ENCODE assay signal across 8 cellular contexts in the genomic region with DNA sequence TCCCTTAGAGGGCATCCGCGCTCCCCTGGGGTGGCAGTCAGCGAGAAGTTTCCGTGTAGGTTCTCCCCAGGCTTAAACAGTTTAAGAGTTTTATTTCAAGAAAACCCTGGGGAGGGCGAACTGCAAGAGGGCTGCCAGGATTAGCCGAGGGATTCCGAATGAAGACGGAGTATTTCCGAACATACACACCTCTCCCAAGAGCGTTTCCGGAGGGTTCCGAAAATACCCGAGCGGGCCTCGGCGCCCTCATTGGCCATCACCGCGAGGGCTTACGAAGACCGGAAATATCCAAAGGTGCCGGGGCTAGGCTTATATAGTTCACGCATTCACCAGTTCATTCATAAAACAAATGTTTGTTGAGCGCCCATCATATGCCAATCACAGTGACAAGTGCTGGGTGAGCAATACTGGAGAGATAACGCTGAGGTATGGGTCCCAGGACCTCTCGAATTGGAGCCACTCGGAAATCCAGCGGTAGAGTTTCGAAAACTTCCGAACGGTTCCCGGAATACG. TPM values are rescaled to one million over a fixed set of nuclear protein-coding genes. Genes with fewer than 3 reads are reported as not detected.
DNase-seq lines count a peak whose midpoint lies in the region; ATAC-seq and TF ChIP-seq lines count a peak whose summit lies in the region.

No MANE protein-coding gene starts in this region.

- H3K36me3 Mint-ChIP-seq in Calu3 (ENCODE audit: insufficient read depth, unreplicated experiment) (peaks cover 86% of the 10 kb centered on the region), IgD-negative memory B cell (peaks cover 2% of the 10 kb centered on the region)

- H3K27ac Mint-ChIP-seq in Calu3 (ENCODE audit: unreplicated experiment) (peak overlapping the region; percentile 97), IgD-negative memory B cell (peak overlapping the region; percentile 93 to 100 (median 98))

- H3K27me3 Mint-ChIP-seq in Calu3 (ENCODE audit: unreplicated experiment) (no peaks in the 10 kb centered on the region), IgD-negative memory B cell (no peaks in the 10 kb centered on the region)

- 0% methylated on average over 32 of the region's 32 CpGs for WGBS in esophagus, 2 donors

- H3K4me3 ChIP-seq in esophagus (ENCODE audit: low read depth in 1 of 2, low read length in 2 of 2): peak overlapping the region; percentile 63 to 68
- peak overlapping the region; percentile 99 for H3K4me3 ChIP-seq in mucosa of rectum (ENCODE audit: low read length in 2 of 2)

- H3K4me1 ChIP-seq in esophagus (ENCODE audit: control insufficient read depth in 2 of 2, insufficient read depth in 2 of 2, low read length in 1 of 2) (peaks cover 17 to 41% of the 10 kb centered on the region in 2 donors), mucosa of rectum (ENCODE audit: control insufficient read depth in 2 of 2, insufficient read depth in 2 of 2, low read length in 2 of 2) (peaks cover 42 to 44% of the 10 kb centered on the region in 2 donors)

- intact Hi-C loops in Calu3 (cut with micrococcal nuclease; ENCODE audit: unreplicated experiment): loop anchor here (10.0 kb wide), 2 partner anchors 240 to 250 kb away; partner anchors contain the start of gene TNNT1

- CTCF ChIA-PET in Calu3 (lab: Charles Lee): interaction anchor here (1.4 kb wide), 1 partner anchor 126 kb away, joined by 3 read pairs; the partner anchor contains the start of gene PPP6R1

- BruUV-seq in Calu3 (replicated peaks; lab: Mats Ljungman, UMichigan): TSS peak; percentile 26

- no peaks in the 10 kb centered on the region for H3K27me3 ChIP-seq in esophagus (ENCODE audit: control insufficient read depth in 1 of 2, insufficient read depth in 2 of 2, low read length in 2 of 2)
- no peaks in the 10 kb centered on the region for H3K27me3 ChIP-seq in mucosa of rectum (ENCODE audit: control insufficient read depth in 2 of 2, insufficient read depth in 2 of 2, low read length in 2 of 2)

- ATAC-seq in GM21619 (IDR thresholded peaks at IDR 0.05; ENCODE audit: unreplicated experiment): peak; percentile 50

- H3K27ac ChIP-seq in esophagus (ENCODE audit: low read depth in 2 of 2, low read length in 1 of 2): peak overlapping the region; percentile 97 to 98
- H3K27ac ChIP-seq in mucosa of rectum (ENCODE audit: low read depth in 2 of 2, low read length in 2 of 2): peak overlapping the region; percentile 95 to 96

- H3K36me3 ChIP-seq in esophagus (ENCODE audit: control insufficient read depth in 2 of 2, insufficient read depth in 2 of 2, low read length in 1 of 2) (peaks cover 14 to 31% of the 10 kb centered on the region in 2 donors), mucosa of rectum (ENCODE audit: control insufficient read depth in 2 of 2, insufficient read depth in 2 of 2, low read length in 2 of 2) (peaks cover 27 to 33% of the 10 kb centered on the region in 2 donors)

- H3K9me3 Mint-ChIP-seq in Calu3 (ENCODE audit: low read depth, unreplicated experiment) (no peaks in the 10 kb centered on the region), IgD-negative memory B cell (no peaks in the 10 kb centered on the region)

- no peaks in the 10 kb centered on the region for H3K9me3 ChIP-seq in esophagus (ENCODE audit: control insufficient read depth in 2 of 2, insufficient read depth in 1 of 2, low read depth in 1 of 2, low read length in 1 of 2)
- no peaks in the 10 kb centered on the region for H3K9me3 ChIP-seq in mucosa of rectum (ENCODE audit: control insufficient read depth in 2 of 2, low read length in 2 of 2)

- peak overlapping the region; percentile 91 for H3K4me3 Mint-ChIP-seq in Calu3 (ENCODE audit: low read depth, unreplicated experiment)
- peak overlapping the region; percentile 97 to 100 (median 100) for H3K4me3 Mint-ChIP-seq in IgD-negative memory B cell

- peak overlapping the region; percentile 96 to 97 for H3K9ac ChIP-seq in mucosa of rectum (ENCODE audit: low read depth in 1 of 2, low read length in 2 of 2)

- TF ChIP-seq CTCF in Calu3 (IDR thresholded peaks at IDR 0.05; ENCODE audit: unreplicated experiment): no peak

- H3K4me1 Mint-ChIP-seq in Calu3 (ENCODE audit: low read depth, unreplicated experiment) (peaks cover 49% of the 10 kb centered on the region), IgD-negative memory B cell (peaks cover 24 to 47% (median 32%) of the 10 kb centered on the region in 3 donors)

- DNase-seq in Calu3 (peak; percentile 97), OCI-M1 (lab: John Stamatoyannopoulos, UW) (peak; percentile 99)
- DNase-seq in activated T-cell treated with anti-CD3 and anti-CD28 coated beads, Interleukin-2, amount 50 U/mL, for 1 hour: peak; percentile 92
- DNase-seq in stimulated activated CD8-positive, alpha-beta memory T cell treated with anti-CD3 and anti-CD28 coated beads, Interleukin-4, amount 100 ng/mL, for 24 hours (ENCODE audit: low read depth): peak; percentile 95

RNA-seq across cellular contexts. Expression of gene RPL28, which starts 0.4 kb away (rescaled TPM):
- 1,462 and 1,520 TPM in 2 replicates for total RNA-seq in Calu3 (2022)
- polyA plus RNA-seq in IgD-negative memory B cell: 825 TPM
- polyA plus RNA-seq in esophagus: 1,000 to 10,000 TPM; 2,179 to 2,435 TPM

RNA-seq across cellular contexts. Expression of gene TMEM238, which starts 1.2 kb away (rescaled TPM):
- 38.8 and 49.4 TPM in 2 replicates for total RNA-seq in Calu3 (2022)
- polyA plus RNA-seq in IgD-negative memory B cell (1.1 TPM), esophagus (under 1 TPM; 0.49 to 0.98 TPM)

RNA-seq across cellular contexts. Expression of gene TMEM190, which starts 8.7 kb away (rescaled TPM):
- not detected in 2 replicates for total RNA-seq in Calu3 (2022)
- polyA plus RNA-seq in IgD-negative memory B cell: not detected
- polyA plus RNA-seq in esophagus: not detected

RNA-seq across cellular contexts. Expression of gene IL11, which starts 15.0 kb away (rescaled TPM):
- total RNA-seq in Calu3 (2022): 0.97 and 1.3 TPM in 2 replicates
- polyA plus RNA-seq in IgD-negative memory B cell (not detected), esophagus (under 1 TPM; 0.47 to 0.51 TPM)

RNA-seq across cellular contexts. Expression of gene GARIN5B, which starts 22.2 kb away (rescaled TPM):
- total RNA-seq in Calu3 (2022): not detected in 2 replicates
- polyA plus RNA-seq in IgD-negative memory B cell (not detected), esophagus (not detected)

Comparison
In these comparisons a context has a peak if more than half of its experiments do, and no peak if none do; other contexts are left out.
1. Peak in every context shown above with its lines: DNase-seq, ATAC-seq, H3K4me3 ChIP-seq and H3K27ac ChIP-seq.